In the genomic region with DNA sequence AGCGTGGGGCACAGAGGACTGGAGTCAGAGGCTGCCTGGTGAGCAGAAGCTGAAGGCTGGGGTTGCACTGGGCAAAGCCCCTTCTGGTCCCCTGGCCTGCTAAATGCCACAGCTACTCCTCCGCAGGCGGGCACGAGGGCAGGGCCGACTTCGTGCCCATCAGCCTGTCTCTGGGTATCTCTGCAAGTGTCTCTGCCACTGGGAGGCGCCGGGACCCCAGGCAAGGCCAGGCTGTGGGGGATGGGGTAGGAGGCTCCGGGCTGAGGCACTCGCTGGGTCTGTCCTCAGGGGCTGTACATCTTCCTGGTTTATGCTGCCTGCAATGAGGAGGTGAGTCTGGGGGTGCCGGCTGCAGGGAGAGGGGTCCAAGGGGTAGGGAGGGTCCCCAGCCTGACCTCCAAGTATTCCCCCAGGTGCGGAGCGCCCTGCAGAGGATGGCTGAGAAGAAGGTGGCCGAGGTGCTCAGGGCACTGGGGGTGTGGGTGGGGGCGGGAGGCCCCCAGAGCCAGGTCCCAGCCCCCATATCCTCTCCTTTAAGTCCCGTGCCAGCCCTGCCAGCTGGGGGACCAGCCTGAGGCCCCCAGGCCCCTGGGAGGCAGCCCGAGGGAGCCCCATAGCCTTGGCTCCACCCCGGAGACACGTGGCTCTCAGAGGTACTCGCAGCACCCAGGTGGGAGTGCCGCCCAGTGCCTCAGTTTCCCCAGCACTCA, we compare ENCODE assay signal across 31 cellular contexts. TPM values are rescaled to one million over a fixed set of nuclear protein-coding genes. Genes with fewer than 3 reads are reported as not detected.
DNase-seq lines count a peak whose midpoint lies in the region; ATAC-seq, FAIRE-seq and TF ChIP-seq lines count a peak whose summit lies in the region.
"Had no signal": no experiment of that assay in that cellular context is flagged by ENCODE, and none has a peak within 500 bp of the region (broad histone marks: within the 10 kb centered on the region; RNA-seq: fewer than 3 reads in every experiment).

No MANE protein-coding gene starts in this region.

- POLR2A ChIA-PET in K562 (lab: Yijun Ruan, JAX) = interaction anchor here (0.6 to 1.1 kb wide), 4 partner anchors 9 to 78 kb away, joined by 4 read pairs; no protein-coding TSS in a partner anchor

- H4K20me1 ChIP-seq in BLaER1 (no peaks in the 10 kb centered on the region), K562 (replicated peaks; ENCODE audit: control insufficient read depth, insufficient read depth, low read length) (peaks cover 16% of the 10 kb centered on the region)

- H3K27ac ChIP-seq in BLaER1 = no peak overlapping the region
- H3K27ac ChIP-seq in K562 (ENCODE audit: extremely low read depth, low read depth, low read length) = no peak overlapping the region
- no peak overlapping the region for H3K27ac ChIP-seq in dorsolateral prefrontal cortex
- H3K27ac ChIP-seq: cardiac muscle cell, GM23248, Peyer's patch, SJSA1, stomach, tibial nerve had no signal

- H3K9me3 ChIP-seq in BLaER1 (no peaks in the 10 kb centered on the region), K562 (replicated peaks; ENCODE audit: control insufficient read depth, insufficient read depth, low read depth, low read length) (no peaks in the 10 kb centered on the region)
- H3K9me3 ChIP-seq: Peyer's patch, SJSA1, stomach, tibial nerve had no signal

- no TSS peak for BruUV-seq in K562 (replicated peaks; lab: Mats Ljungman, UMichigan)

- H3K4me1 ChIP-seq in BLaER1 (peaks cover 45% of the 10 kb centered on the region), K562 (replicated peaks in 1 of 2; ENCODE audit: control insufficient read depth in 2 of 2, insufficient read depth in 2 of 2, low read length in 2 of 2) (peaks cover 0 to 44% of the 10 kb centered on the region in 2 experiments; a peak in 3 of 5 replicates)

- intact Hi-C loops in K562 (cut with micrococcal nuclease) = no loop called here
- intact Hi-C loops in dorsolateral prefrontal cortex (cut with DNase I) = no loop called here

- H3K4me3 ChIP-seq in BLaER1 (no peak overlapping the region), NB4 (ENCODE audit: low read depth, low read length) (no peak overlapping the region), K562 (no peak overlapping the region), dorsolateral prefrontal cortex (no peak overlapping the region)
- H3K4me3 ChIP-seq: cardiac muscle cell, GM23248, Peyer's patch, SJSA1, stomach, tibial nerve had no signal

- no peak overlapping the region for H3K9ac ChIP-seq in BLaER1
- H3K9ac ChIP-seq in K562 (ENCODE audit: insufficient read depth in 1 of 2, low read depth in 2 of 2, low read length in 2 of 2) = no peak overlapping the region
- H3K9ac ChIP-seq: GM23248 had no signal

- no peaks in the 10 kb centered on the region for H3K9me1 ChIP-seq in K562 (ENCODE audit: control insufficient read depth, insufficient read depth, low read length)

- peak in 1 of 2 experiments; percentile 30; a peak in 2 of 4 replicates for TF ChIP-seq RAD21 in K562 (CRISPR knock-in tag; conservative IDR thresholded peaks at IDR 0.05 in 1 of 2, IDR thresholded peaks at IDR 0.05 in 1 of 2)

- no peak for TF ChIP-seq EP300 in K562 (IDR thresholded peaks at IDR 0.05; ENCODE audit: low read length)

- H2AFZ ChIP-seq in K562 (ENCODE audit: low read depth, low read length) = no peak overlapping the region
- H2AFZ ChIP-seq: GM23248 had no signal

- H3K4me2 ChIP-seq in BLaER1 = peak overlapping the region; percentile 71
- H3K4me2 ChIP-seq in K562 (ENCODE audit: insufficient read depth, low read length) = no peak overlapping the region

- CTCF ChIA-PET in K562 (lab: Yijun Ruan, JAX; ENCODE audit: low intra/inter-chr PET ratio) = no interaction called here

- 0 out of 3 replicates have a peak, but pooled peaks have one; percentile 9 for ATAC-seq in K562
- no peak for ATAC-seq in GM21423 (IDR thresholded peaks at IDR 0.05; ENCODE audit: unreplicated experiment)
- no peak for ATAC-seq in stimulated activated naive CD8-positive, alpha-beta T cell treated with anti-CD3 and anti-CD28 coated beads, Interleukin-15, Interleukin-2, amounts not matched to agents 100 U/mL and 50 U/mL, for 24 hours
- ATAC-seq: left cardiac atrium had no signal

- H3K36me3 ChIP-seq in BLaER1 (no peaks in the 10 kb centered on the region), K562 (ENCODE audit: control insufficient read depth, insufficient read depth, low read length) (no peaks in the 10 kb centered on the region)
- H3K36me3 ChIP-seq: cardiac muscle cell, Peyer's patch, SJSA1, stomach, tibial nerve had no signal

- TF ChIP-seq POLR2A in NB4 (IDR thresholded peaks at IDR 0.05; ENCODE audit: extremely low read depth, insufficient read length) = no peak
- TF ChIP-seq POLR2A in K562 (conservative IDR thresholded peaks at IDR 0.05) = no peak

- TF ChIP-seq CTCF in GM10266 (IDR thresholded peaks at IDR 0.05; ENCODE audit: control insufficient read depth, insufficient read depth, low read depth, missing control alignments) (peak; percentile 23), NB4 (IDR thresholded peaks at IDR 0.05; ENCODE audit: low read depth, low read length) (no peak), K562 (IDR thresholded peaks at IDR 0.05 in 2 of 3, conservative IDR thresholded peaks at IDR 0.05 in 1 of 3; ENCODE audit: insufficient read depth in 2 of 3, low read depth in 1 of 3, low read length in 3 of 3) (peak in 2 of 3 experiments; percentile 18 to 26; a peak in 1 of 6 replicates), dorsolateral prefrontal cortex (IDR thresholded peaks at IDR 0.05 in 54 of 56, conservative IDR thresholded peaks at IDR 0.05 in 2 of 56; ENCODE audit: low read depth in 1 of 56, partially characterized antibody in 56 of 56) (no peak)

- 8% methylated on average over 17 of the region's 21 CpGs for WGBS in K562 (ENCODE audit: insufficient coverage, low coverage, missing lambda C conversion rate)

- in situ Hi-C loops in K562 (cut with MboI) = no loop called here

- no peak for FAIRE-seq in K562 (lab: Jason Lieb, UNC)

- no peaks in the 10 kb centered on the region for H3K79me2 ChIP-seq in K562 (ENCODE audit: control insufficient read depth, insufficient read depth, low read length)

- DNase-seq in GM10266 (ENCODE audit: extremely low spot score) (no peak), NB4 (ENCODE audit: low read depth) (peak; percentile 47), K562 (ENCODE audit: extremely low read depth in 1 of 4, low spot score in 3 of 4) (no peak), dorsolateral prefrontal cortex (no peak)
- DNase-seq in stimulated activated naive CD8-positive, alpha-beta T cell treated with anti-CD3 and anti-CD28 coated beads, Interleukin-15, Interleukin-2, amounts not matched to agents 100 U/mL and 50 U/mL, for 24 hours = no peak
- no peak for DNase-seq in stimulated activated CD4-positive, alpha-beta T cell treated with anti-CD3 and anti-CD28 coated beads, Interleukin-2, amount 100 ng/mL, for 24 hours
- DNase-seq: activated B cell treated with CpG ODN at 0.5 μM for 24 hours; activated naive CD4-positive, alpha-beta T cell; activated T-cell treated with anti-CD3 and anti-CD28 coated beads, Interleukin-2, amount 50 U/mL, for 1 hour; amniotic stem cell; CD8-positive, alpha-beta memory T cell; cortex of kidney; DMS79; glutamatergic neuron; GM23248; left cardiac atrium; mesendoderm; MM.1S; naive B cell; NCI-H2171; NCI-H526 treated with DMSO at 0.1 percent for 48 hours; Peyer's patch; stomach had no signal

- H3K27me3 ChIP-seq in BLaER1 (peaks cover 19% of the 10 kb centered on the region), K562 (ENCODE audit: control insufficient read depth in 2 of 2, insufficient read depth in 2 of 2, low read length in 2 of 2) (peaks cover 4 to 50% of the 10 kb centered on the region in 2 experiments; a peak in 4 of 5 replicates), dorsolateral prefrontal cortex (peaks cover 0 to 50% (median 12%) of the 10 kb centered on the region in 45 donors)

RNA-seq across cellular contexts. Expression of a gene that starts 25.1 kb away (rescaled TPM):
- total RNA-seq in K562 (2011; cell fraction: chromatin; rRNA removed; ENCODE audit: low replicate concordance) = not detected in 2 replicates
- total RNA-seq in K562 (2011; cell fraction: nucleolus; rRNA removed) = 0.17 TPM in 1 of 2 replicates, not detected in the other
- total RNA-seq in K562 (2011; cell fraction: nucleoplasm; rRNA removed) = not detected in 2 replicates
- total RNA-seq in K562 (2014; rRNA removed) (not detected in 2 replicates), K562 (2014; rRNA removed; fragmentation: Illumina TruSeq; extraction: Trizol) (not detected in 2 replicates), K562 (2015; rRNA removed; fragmentation: Illumina TruSeq; extraction: Trizol) (not detected in 2 replicates), K562 (2021) (not detected in 2 replicates), dorsolateral prefrontal cortex (under 1 TPM in 1 of 120 experiments, not detected in 119; 0.38 TPM)
- polyA plus RNA-seq in K562 (2011; rRNA removed) (not detected in 2 replicates), K562 (2014; fragmentation: Illumina TruSeq; extraction: Trizol) (not detected in 2 replicates), K562 (2014; fragmentation: Nextera tagmentation; extraction: Ambion mirVana) (not detected), K562 (2014; rRNA removed) (not detected in 2 replicates)
- not detected in 2 replicates for polyA plus RNA-seq in K562 (2011; cell fraction: cytosol; rRNA removed)
- 0.28 TPM in 1 of 2 replicates, not detected in the other for polyA plus RNA-seq in K562 (2011; cell fraction: nucleus; rRNA removed)
- polyA plus RNA-seq in K562 (2012) = not detected in 2 replicates
- polyA minus RNA-seq in K562 (2011; rRNA and poly(A)+ RNA removed) = not detected in 2 replicates
- polyA minus RNA-seq in K562 (2011; cell fraction: cytosol; rRNA and poly(A)+ RNA removed) = not detected in 2 replicates
- not detected in 2 replicates for polyA minus RNA-seq in K562 (2011; cell fraction: nucleus; rRNA and poly(A)+ RNA removed)
- total RNA-seq: activated B cell treated with CpG ODN at 0.5 μM for 24 hours; cardiac muscle cell; CD8-positive, alpha-beta memory T cell; GM23248; left cardiac atrium; osteoblast; Peyer's patch; SJSA1; stomach; T-helper 2 cell treated with Interferon-gamma antibody and Interleukin-4, amounts not matched to agents 100 ng/mL and 5 ng/mL, for 36 hours; tibial nerve had no signal
- polyA plus RNA-seq: cardiac muscle cell; CD8-positive, alpha-beta memory T cell; GM23248; IgD-negative memory B cell; stomach had no signal

RNA-seq across cellular contexts. Expression of a gene that starts 31.9 kb away (rescaled TPM):
- total RNA-seq in K562 (2011; cell fraction: chromatin; rRNA removed; ENCODE audit: low replicate concordance) = 0.65 TPM in 1 of 2 replicates, not detected in the other
- not detected in 2 replicates for total RNA-seq in K562 (2011; cell fraction: nucleolus; rRNA removed)
- total RNA-seq in K562 (2011; cell fraction: nucleoplasm; rRNA removed) = 0.15 TPM in 1 of 2 replicates, not detected in the other
- total RNA-seq in K562 (2014; rRNA removed) (0.32 TPM in 1 of 2 replicates, not detected in the other), K562 (2014; rRNA removed; fragmentation: Illumina TruSeq; extraction: Trizol) (not detected in 2 replicates), K562 (2015; rRNA removed; fragmentation: Illumina TruSeq; extraction: Trizol) (not detected in 2 replicates), K562 (2021) (0.20 and 0.40 TPM in 2 replicates), dorsolateral prefrontal cortex (under 1 TPM in 16 of 120 experiments, not detected in 104; 0.14 to 0.97 (median 0.28) TPM)
- polyA plus RNA-seq in K562 (2011; rRNA removed) (0.11 TPM in 1 of 2 replicates, not detected in the other), K562 (2014; fragmentation: Illumina TruSeq; extraction: Trizol) (not detected in 2 replicates), K562 (2014; fragmentation: Nextera tagmentation; extraction: Ambion mirVana) (not detected), K562 (2014; rRNA removed) (not detected in 2 replicates)
- 0.49 TPM in 1 of 2 replicates, not detected in the other for polyA plus RNA-seq in K562 (2011; cell fraction: cytosol; rRNA removed)
- 0.26 TPM in 1 of 2 replicates, not detected in the other for polyA plus RNA-seq in K562 (2011; cell fraction: nucleus; rRNA removed)
- not detected in 2 replicates for polyA plus RNA-seq in K562 (2012)
- not detected in 2 replicates for polyA minus RNA-seq in K562 (2011; rRNA and poly(A)+ RNA removed)
- not detected in 2 replicates for polyA minus RNA-seq in K562 (2011; cell fraction: cytosol; rRNA and poly(A)+ RNA removed)
- 0.27 TPM in 1 of 2 replicates, not detected in the other for polyA minus RNA-seq in K562 (2011; cell fraction: nucleus; rRNA and poly(A)+ RNA removed)
- total RNA-seq: activated B cell treated with CpG ODN at 0.5 μM for 24 hours; CD8-positive, alpha-beta memory T cell; GM23248; left cardiac atrium; osteoblast; SJSA1; stomach; T-helper 2 cell treated with Interferon-gamma antibody and Interleukin-4, amounts not matched to agents 100 ng/mL and 5 ng/mL, for 36 hours; tibial nerve had no signal
- polyA plus RNA-seq: cardiac muscle cell; CD8-positive, alpha-beta memory T cell; GM23248; IgD-negative memory B cell had no signal

Comparison
In these comparisons a context has a peak if more than half of its experiments do, and no peak if none do; other contexts are left out.
1. CTCF ChIP-seq: peak in GM10266 (single experiment) and K562 (2 of 3); none in NB4 (single experiment) and dorsolateral prefrontal cortex (0 of 56).